Comparison of ENCODE assay signal across 8 cellular contexts in genomic region chr4:53364624-53365023, GRCh38. TPM values are rescaled to one million over a fixed set of nuclear protein-coding genes. Genes with fewer than 3 reads are reported as not detected.
DNase-seq lines count a peak whose midpoint lies in the region; ATAC-seq, FAIRE-seq and TF ChIP-seq lines count a peak whose summit lies in the region.

No MANE protein-coding gene starts in this region.

- no peak for TF ChIP-seq EP300 in GM12878 (IDR thresholded peaks at IDR 0.05; ENCODE audit: borderline replicate concordance in 1 of 2, control insufficient read depth in 1 of 2, low read depth in 2 of 2, low read length in 2 of 2)

- no peak for FAIRE-seq in GM12878 (lab: Jason Lieb, UNC)

- H3K79me2 ChIP-seq in GM12878 (ENCODE audit: control insufficient read depth, insufficient read depth, low read length) (peaks cover 53% of the 10 kb centered on the region), mesendoderm (ENCODE audit: control insufficient read depth, insufficient read depth, low read length) (peaks cover 5% of the 10 kb centered on the region)

- H4K8ac ChIP-seq in mesendoderm (ENCODE audit: low read depth, low read length), result no peak overlapping the region

- RAD21 ChIA-PET in GM12878 (lab: Charles Lee; ENCODE audit: unreplicated experiment), result no interaction called here

- H4K20me1 ChIP-seq in GM12878 (ENCODE audit: control insufficient read depth, insufficient read depth), result peaks cover 4% of the 10 kb centered on the region; the same call in 1 of the 2 replicates

- H2BK15ac ChIP-seq in mesendoderm (replicated peaks; ENCODE audit: low read depth), result no peak overlapping the region

- ATAC-seq in heart right ventricle, result no peak
- no peak for ATAC-seq in left cardiac atrium
- ATAC-seq in GM12878, result no peak
- ATAC-seq in aorta (ENCODE audit: low FRiP score), result no peak

- H2BK5ac ChIP-seq in mesendoderm (ENCODE audit: low read length), result no peak overlapping the region

- TF ChIP-seq RAD21 in GM12878 (IDR thresholded peaks at IDR 0.05; ENCODE audit: insufficient read depth, low read depth, low read length), result no peak

- no peaks in the 10 kb centered on the region for H3K9me3 ChIP-seq in heart right ventricle
- H3K9me3 ChIP-seq in GM12878 (replicated peaks; ENCODE audit: control insufficient read depth, insufficient read depth, low read length), result no peaks in the 10 kb centered on the region
- H3K9me3 ChIP-seq in mesodermal cell (ENCODE audit: control insufficient read depth, low read length), result no peaks in the 10 kb centered on the region
- no peaks in the 10 kb centered on the region for H3K9me3 ChIP-seq in aorta (ENCODE audit: control insufficient read depth, low read length)

- H3K4me1 ChIP-seq in heart right ventricle (peaks cover 0 to 39% (median 29%) of the 10 kb centered on the region in 9 donors), GM12878 (ENCODE audit: control insufficient read depth, insufficient read depth, low read length) (no peaks in the 10 kb centered on the region), mesodermal cell (ENCODE audit: control insufficient read depth, insufficient read depth, low read length, poor library complexity, severe bottlenecking) (no peaks in the 10 kb centered on the region), aorta (ENCODE audit: control insufficient read depth in 1 of 2, insufficient read depth in 2 of 2, low read length in 2 of 2) (no peaks in the 10 kb centered on the region), mesendoderm (ENCODE audit: control insufficient read depth, low read depth, low read length) (peaks cover 2% of the 10 kb centered on the region)

- intact Hi-C loops in heart right ventricle (cut with DNase I) (loop anchor here in 2 of 10 donors (10.0 kb wide), 1 partner anchor 350 kb away; no protein-coding TSS in a partner anchor), left cardiac atrium (cut with DNase I) (loop anchor here in 1 of 2 donors (10.0 kb wide), 1 partner anchor 170 kb away; no protein-coding TSS in a partner anchor), GM12878 (cut with micrococcal nuclease; ENCODE audit: unreplicated experiment) (no loop called here), aorta (cut with DNase I) (loop anchor here (5.0 to 10.0 kb wide), 2 partner anchors 167 to 170 kb away; no protein-coding TSS in a partner anchor)

- WGBS in heart right ventricle, 2 donors, result 52 to 55% methylated on average over 3 of the region's 3 CpGs
- WGBS in GM12878 (ENCODE audit: insufficient coverage, insufficient replicate concordance, low lambda C conversion rate, missing lambda C conversion rate), result 16% methylated on average over 3 of the region's 3 CpGs
- no CpG with 5 or more reads among the region's 3 CpGs for WGBS in mesodermal cell (ENCODE audit: insufficient coverage in 2 of 2), 2 experiments
- 49 to 51% methylated on average over 3 of the region's 3 CpGs for WGBS in aorta, 2 donors
- no CpG with 5 or more reads among the region's 3 CpGs for WGBS in mesendoderm (ENCODE audit: extremely low coverage, insufficient coverage, low lambda C conversion rate)

- peak overlapping the region; percentile 72 for H3K4me2 ChIP-seq in GM12878 (ENCODE audit: control insufficient read depth, insufficient read depth)
- H3K4me2 ChIP-seq in mesendoderm (ENCODE audit: low read length), result no peak overlapping the region

- TF ChIP-seq POLR2A in GM12878 (IDR thresholded peaks at IDR 0.05; ENCODE audit: low read depth, low read length), result no peak

- POLR2A ChIA-PET in GM12878 (lab: Charles Lee), result interaction anchor here (2.8 kb wide), 1 partner anchor 14 kb away, joined by 32 read pairs; the partner anchor contains the start of gene FIP1L1

- H3K4ac ChIP-seq in mesendoderm (ENCODE audit: low read depth, low read length), result no peak overlapping the region

- H3K18ac ChIP-seq in mesendoderm (ENCODE audit: low read length), result no peak overlapping the region

- no peak overlapping the region for H3K23ac ChIP-seq in mesendoderm (ENCODE audit: low read length)

- H3K9ac ChIP-seq in GM12878 (ENCODE audit: control insufficient read depth, insufficient read depth, low read length) (peak overlapping the region; percentile 75), mesendoderm (ENCODE audit: low read length) (no peak overlapping the region)

- no peak overlapping the region for H2AK5ac ChIP-seq in mesendoderm (ENCODE audit: low read length)

- SMC1A ChIA-PET in GM12878 (lab: Charles Lee; ENCODE audit: uncharacterized antibody, unreplicated experiment), result interaction anchor here (4.9 kb wide), 1 partner anchor 16 kb away, joined by 32 read pairs; no protein-coding TSS in a partner anchor

- in situ Hi-C loops in GM12878 (cut with MboI), result loop anchor here (25.0 kb wide), 1 partner anchor 652 kb away; no protein-coding TSS in a partner anchor

- H3K56ac ChIP-seq in mesendoderm (ENCODE audit: low read length), result no peak overlapping the region

- H3K36me3 ChIP-seq in heart right ventricle (peaks cover 0 to 7% (median 0%) of the 10 kb centered on the region in 9 donors), GM12878 (ENCODE audit: control insufficient read depth in 2 of 2, insufficient read depth in 2 of 2, low read length in 1 of 2) (peaks cover 0 to 3% of the 10 kb centered on the region in 2 experiments; a peak in 1 of 4 replicates), mesodermal cell (ENCODE audit: control insufficient read depth, insufficient read depth, low read length) (no peaks in the 10 kb centered on the region), aorta (ENCODE audit: control insufficient read depth in 1 of 2, insufficient read depth in 2 of 2, low read length in 1 of 2) (peaks cover 0 to 1% of the 10 kb centered on the region in 2 donors), mesendoderm (ENCODE audit: control insufficient read depth, insufficient read depth, low read length) (no peaks in the 10 kb centered on the region)

- no peak for TF ChIP-seq CTCF in heart right ventricle (IDR thresholded peaks at IDR 0.05)
- no peak for TF ChIP-seq CTCF in GM12878 (IDR thresholded peaks at IDR 0.05 in 2 of 3, conservative IDR thresholded peaks at IDR 0.05 in 1 of 3; ENCODE audit: control insufficient read depth in 2 of 3, extremely low read depth in 1 of 3, insufficient read depth in 1 of 3, low read depth in 3 of 3, low read length in 3 of 3)

- no peak overlapping the region for H4K5ac ChIP-seq in mesendoderm (ENCODE audit: low read length)

- CTCF ChIA-PET in GM12878 (lab: Yijun Ruan, JAX), result no interaction called here

- H3K4me3 ChIP-seq in heart right ventricle (peak overlapping the region in 9 of 10 donors; percentile 69 to 98 (median 88)), GM12878 (peak overlapping the region; percentile 95), mesodermal cell (ENCODE audit: extremely low read depth, insufficient read depth, low read length, poor library complexity, severe bottlenecking) (peak overlapping the region; percentile 89), aorta (ENCODE audit: low read length in 2 of 2) (peak overlapping the region; percentile 28 to 91), mesendoderm (ENCODE audit: low read length) (no peak overlapping the region)

- DNase-seq in heart right ventricle (no peak), left cardiac atrium (no peak), GM12878 (ENCODE audit: low read depth, low spot score) (no peak), aorta (no peak), mesendoderm (no peak), iPS-NIHi11 (ENCODE audit: low spot score) (no peak), NCI-H146 (lab: John Stamatoyannopoulos, UW) (no peak)

- no peak overlapping the region; the same call in 1 of the 2 replicates for H2AFZ ChIP-seq in GM12878 (ENCODE audit: control insufficient read depth, low read depth, low read length)

- no TSS peak for BruUV-seq in GM12878 (replicated peaks; lab: Mats Ljungman, UMichigan)

- no peak overlapping the region for H2BK120ac ChIP-seq in mesendoderm (ENCODE audit: low read depth, low read length)

- H3K79me1 ChIP-seq in mesendoderm (ENCODE audit: low read length), result peaks cover 6% of the 10 kb centered on the region

- H3K27me3 ChIP-seq in heart right ventricle (peaks cover 0 to 14% (median under 1%) of the 10 kb centered on the region in 7 donors), GM12878 (replicated peaks in 1 of 2; ENCODE audit: control insufficient read depth in 2 of 2, insufficient read depth in 2 of 2, low read length in 1 of 2) (no peaks in the 10 kb centered on the region), aorta (ENCODE audit: control insufficient read depth in 1 of 2, insufficient read depth in 2 of 2, low read length in 1 of 2) (no peaks in the 10 kb centered on the region), mesendoderm (ENCODE audit: insufficient read depth, low read length, poor library complexity) (no peaks in the 10 kb centered on the region)

- no peak overlapping the region for H3K27ac ChIP-seq in heart right ventricle
- H3K27ac ChIP-seq in GM12878 (ENCODE audit: control insufficient read depth, insufficient read depth), result no peak overlapping the region
- H3K27ac ChIP-seq in mesodermal cell (ENCODE audit: low read depth, low read length, severe bottlenecking), result no peak overlapping the region
- H3K27ac ChIP-seq in aorta (ENCODE audit: low read depth in 1 of 2, low read length in 2 of 2), result no peak overlapping the region
- H3K27ac ChIP-seq in mesendoderm (ENCODE audit: low read depth, low read length), result no peak overlapping the region

RNA-seq across cellular contexts. Expression of gene SCFD2, which starts 1.2 kb away (rescaled TPM):
- total RNA-seq in heart right ventricle, result 10 to 100 TPM in 5 of 10 donors, 1 to 10 TPM in 5; 7.5 to 15.0 (median 10.2) TPM
- 1 to 10 TPM; 2.9 to 7.5 TPM for polyA plus RNA-seq in heart right ventricle
- 10 to 100 TPM in 1 of 2 donors, 1 to 10 TPM in 1; 9.3 to 13.8 TPM for total RNA-seq in left cardiac atrium
- total RNA-seq in GM12878 (2013; cell fraction: nucleolus; rRNA removed), result 187 and 204 TPM in 2 replicates
- total RNA-seq in GM12878 (2014; rRNA removed), result 36.8 and 37.3 TPM in 2 replicates
- 25.1 TPM in 2 replicates for total RNA-seq in GM12878 (2014; rRNA removed; fragmentation: Illumina TruSeq; extraction: Trizol)
- 30.5 and 33.4 TPM in 2 replicates for total RNA-seq in GM12878 (2021)
- polyA plus RNA-seq in GM12878 (2011; ENCODE audit: low read depth), result 6.9 TPM
- 20.0 and 22.9 TPM in 2 replicates for polyA plus RNA-seq in GM12878 (2011; rRNA removed)
- 25.3 and 39.2 TPM in 2 replicates for polyA plus RNA-seq in GM12878 (2011; cell fraction: cytosol; rRNA removed)
- 25.8 and 40.2 TPM in 2 replicates for polyA plus RNA-seq in GM12878 (2011; cell fraction: nucleus; rRNA removed)
- 9.7 and 11.7 TPM in 2 replicates for polyA plus RNA-seq in GM12878 (2012)
- polyA plus RNA-seq in GM12878 (2014; fragmentation: Illumina TruSeq; extraction: Trizol), result 19.0 and 19.3 TPM in 2 replicates
- polyA plus RNA-seq in GM12878 (2014; fragmentation: Nextera tagmentation; extraction: Ambion mirVana), result 1 to 10 TPM; 4.8 to 7.2 TPM
- 24.2 and 24.7 TPM in 2 replicates for polyA plus RNA-seq in GM12878 (2014; rRNA removed)
- 10 to 100 TPM; 31.6 to 37.6 TPM for polyA plus RNA-seq in GM12878 (2016; fragmentation: Nextera tagmentation; extraction: Ambion mirVana)
- 84.5 and 122 TPM in 2 replicates for polyA minus RNA-seq in GM12878 (2011; rRNA and poly(A)+ RNA removed)
- 7.2 and 13.9 TPM in 2 replicates for polyA minus RNA-seq in GM12878 (2011; cell fraction: cytosol; rRNA and poly(A)+ RNA removed)
- polyA minus RNA-seq in GM12878 (2011; cell fraction: nucleus; rRNA and poly(A)+ RNA removed), result 107 and 197 TPM in 2 replicates
- polyA plus RNA-seq in mesodermal cell (2013, experiment 1 of 2), result 6.5 TPM
- 5.2 TPM for polyA plus RNA-seq in mesodermal cell (2013, experiment 2 of 2)
- total RNA-seq in aorta, result 10 to 100 TPM; 15.3 to 19.2 TPM
- 1 to 10 TPM; 3.5 to 5.3 TPM for polyA plus RNA-seq in aorta
- polyA plus RNA-seq in mesendoderm (2013, experiment 1 of 2), result 8.8 TPM
- 9.0 TPM for polyA plus RNA-seq in mesendoderm (2013, experiment 2 of 2)

RNA-seq across cellular contexts. Expression of gene FIP1L1, which starts 12.8 kb away (rescaled TPM):
- total RNA-seq in heart right ventricle (10 to 100 TPM; 26.9 to 47.0 (median 33.7) TPM), left cardiac atrium (10 to 100 TPM; 24.9 to 32.4 TPM), GM12878 (2014; rRNA removed) (59.1 and 66.0 TPM in 2 replicates), GM12878 (2014; rRNA removed; fragmentation: Illumina TruSeq; extraction: Trizol) (104 and 110 TPM in 2 replicates), GM12878 (2021) (59.8 and 62.1 TPM in 2 replicates), aorta (10 to 100 TPM; 42.6 to 49.8 TPM)
- polyA plus RNA-seq in heart right ventricle (10 to 100 TPM; 27.5 to 28.2 TPM), GM12878 (2011; rRNA removed) (46.4 and 47.9 TPM in 2 replicates), GM12878 (2014; fragmentation: Illumina TruSeq; extraction: Trizol) (105 and 126 TPM in 2 replicates), GM12878 (2014; fragmentation: Nextera tagmentation; extraction: Ambion mirVana) (10 to 100 TPM; 28.1 to 40.8 TPM), GM12878 (2014; rRNA removed) (45.1 and 48.5 TPM in 2 replicates), GM12878 (2016; fragmentation: Nextera tagmentation; extraction: Ambion mirVana) (10 to 100 TPM; 74.0 to 77.5 TPM), aorta (10 to 100 TPM; 33.2 to 39.7 TPM)
- 165 and 171 TPM in 2 replicates for total RNA-seq in GM12878 (2013; cell fraction: nucleolus; rRNA removed)
- 20.8 TPM for polyA plus RNA-seq in GM12878 (2011; ENCODE audit: low read depth)
- polyA plus RNA-seq in GM12878 (2011; cell fraction: cytosol; rRNA removed), result 27.1 and 29.8 TPM in 2 replicates
- 67.5 and 72.3 TPM in 2 replicates for polyA plus RNA-seq in GM12878 (2011; cell fraction: nucleus; rRNA removed)
- 43.1 and 44.4 TPM in 2 replicates for polyA plus RNA-seq in GM12878 (2012)
- polyA minus RNA-seq in GM12878 (2011; rRNA and poly(A)+ RNA removed), result 38.8 and 53.9 TPM in 2 replicates
- polyA minus RNA-seq in GM12878 (2011; cell fraction: cytosol; rRNA and poly(A)+ RNA removed), result 15.8 and 20.7 TPM in 2 replicates
- polyA minus RNA-seq in GM12878 (2011; cell fraction: nucleus; rRNA and poly(A)+ RNA removed), result 63.7 and 113 TPM in 2 replicates
- 59.6 TPM for polyA plus RNA-seq in mesodermal cell (2013, experiment 1 of 2)
- polyA plus RNA-seq in mesodermal cell (2013, experiment 2 of 2), result 64.2 TPM
- 88.7 TPM for polyA plus RNA-seq in mesendoderm (2013, experiment 1 of 2)
- 88.0 TPM for polyA plus RNA-seq in mesendoderm (2013, experiment 2 of 2)
